10 cellular contexts compared by ENCODE assay signal in the genomic region with DNA sequence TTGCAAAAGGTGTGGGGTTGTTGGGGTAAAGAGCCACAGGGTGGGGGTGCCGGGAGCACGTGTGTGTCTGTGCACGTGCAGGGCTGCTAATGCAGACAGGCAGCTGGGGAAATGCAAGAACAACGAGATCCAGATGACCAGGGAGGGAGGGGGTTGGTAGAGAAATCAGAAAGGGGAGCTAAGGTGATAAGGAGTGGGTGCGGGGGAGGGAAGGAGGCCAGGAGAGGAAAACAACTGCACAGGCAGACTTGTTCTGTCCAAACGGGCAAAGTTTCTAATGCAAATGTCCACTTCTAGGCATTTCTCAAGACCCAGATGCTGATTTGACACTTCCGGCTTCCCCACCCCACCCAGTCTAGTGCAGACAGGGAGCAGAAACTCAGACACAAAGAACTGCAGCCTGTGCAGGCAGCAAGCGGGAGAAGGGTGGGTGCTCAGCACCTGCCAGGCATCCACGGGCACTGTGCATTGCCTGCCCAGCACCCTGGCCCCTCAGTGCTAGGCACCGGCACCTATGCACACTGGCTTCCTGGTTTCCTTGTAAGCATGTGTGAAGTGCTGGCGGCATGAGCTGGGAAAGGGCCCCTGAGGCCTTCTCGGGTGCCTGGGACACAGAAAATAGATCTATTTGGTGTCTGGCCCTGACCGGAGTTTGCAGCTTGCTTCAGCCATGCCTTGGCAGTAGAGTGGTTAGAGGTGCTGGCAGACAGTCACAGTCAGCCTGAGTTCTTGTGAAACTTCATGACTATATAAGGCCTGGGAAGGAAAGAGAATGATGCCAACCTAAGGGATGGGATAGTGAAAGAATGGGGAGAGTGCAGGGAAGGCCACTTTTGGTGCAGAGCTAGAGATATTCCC.
A peak's percentile ranks its signal among the peaks of the same experiment; 100 is the strongest.
DNase-seq lines count a peak whose midpoint lies in the region; ATAC-seq and TF ChIP-seq lines count a peak whose summit lies in the region.
"Had no signal": no experiment of that assay in that cellular context is flagged by ENCODE, and none has a peak within 500 bp of the region (broad histone marks: within the 10 kb centered on the region; RNA-seq: fewer than 3 reads in every experiment).

No MANE protein-coding gene starts in this region.

- H2AFZ ChIP-seq in KMS-11 (ENCODE audit: low read depth), result peak overlapping the region; percentile 17; the same call in 1 of the 2 replicates
- H2AFZ ChIP-seq in hepatocyte, result no peak overlapping the region

- H3K4me2 ChIP-seq in KMS-11, result peak overlapping the region; percentile 95
- peak overlapping the region; percentile 46 for H3K4me2 ChIP-seq in hepatocyte

- H3K27me3 ChIP-seq in KMS-11 (ENCODE audit: insufficient read depth, low read depth) (no peaks in the 10 kb centered on the region), dorsolateral prefrontal cortex (no peaks in the 10 kb centered on the region), hepatocyte (no peaks in the 10 kb centered on the region), stomach (peaks cover 0 to 3% (median 0%) of the 10 kb centered on the region in 3 donors)

- H3K79me2 ChIP-seq in KMS-11 (ENCODE audit: insufficient read depth, low read depth) (no peaks in the 10 kb centered on the region), hepatocyte (no peaks in the 10 kb centered on the region)

- H3K36me3 ChIP-seq in KMS-11 (ENCODE audit: insufficient read depth), result no peaks in the 10 kb centered on the region
- H3K36me3 ChIP-seq in hepatocyte (replicated peaks; ENCODE audit: insufficient read depth, low read depth), result no peaks in the 10 kb centered on the region
- no peaks in the 10 kb centered on the region for H3K36me3 ChIP-seq in stomach

- no peak overlapping the region for H3K9ac ChIP-seq in KMS-11

- no peaks in the 10 kb centered on the region for H3K9me2 ChIP-seq in hepatocyte (replicated peaks; ENCODE audit: insufficient read depth)

- H3K4me3 ChIP-seq in KMS-11 (IDR thresholded peaks at IDR 0.05; ENCODE audit: insufficient read depth, low read depth, low read length), result no peak overlapping the region
- no peak overlapping the region for H3K4me3 ChIP-seq in dorsolateral prefrontal cortex
- no peak overlapping the region for H3K4me3 ChIP-seq in hepatocyte
- no peak overlapping the region for H3K4me3 ChIP-seq in stomach

- peak overlapping the region; percentile 87 for H3K27ac ChIP-seq in KMS-11
- peak overlapping the region in 52 of 59 donors; percentile 3 to 95 (median 84) for H3K27ac ChIP-seq in dorsolateral prefrontal cortex
- H3K27ac ChIP-seq in hepatocyte, result peak overlapping the region; percentile 68
- peak overlapping the region in 3 of 5 donors; percentile 17 to 70 (median 62) for H3K27ac ChIP-seq in stomach

- intact Hi-C loops in dorsolateral prefrontal cortex (cut with DNase I), result no loop called here
- intact Hi-C loops in stomach (cut with DNase I; ENCODE audit: low total_unique reads), result no loop called here

- TF ChIP-seq EP300 in stomach (IDR thresholded peaks at IDR 0.05), result no peak

- DNase-seq in dorsolateral prefrontal cortex, result no peak
- peak; percentile 6 for DNase-seq in hepatocyte (ENCODE audit: low spot score)
- no peak for DNase-seq in stomach
- no peak for DNase-seq in NCI-H1694 treated with DMSO at 0.1 percent for 48 hours (lab: John Stamatoyannopoulos, UW)
- DNase-seq in activated CD4-positive, alpha-beta T cell treated with anti-CD3 and anti-CD28 coated beads, Interleukin-2, amount 50 U/mL, for 48 hours, result no peak
- DNase-seq in DMS53 treated with DMSO at 0.1 percent for 48 hours (lab: John Stamatoyannopoulos, UW; ENCODE audit: unreplicated experiment), result no peak
- DNase-seq: activated naive CD4-positive, alpha-beta T cell treated with anti-CD3 and anti-CD28 coated beads for 36 hours; NCI-H2029 treated with DMSO at 0.1 percent for 48 hours had no signal

- no peak for ATAC-seq in GM18505 (IDR thresholded peaks at IDR 0.05; ENCODE audit: unreplicated experiment)

- WGBS in hepatocyte (ENCODE audit: low lambda C conversion rate, missing lambda C conversion rate), result 54% methylated on average over 13 of the region's 13 CpGs
- WGBS in stomach, 5 donors, result 40 to 56% (median 48%) methylated on average over 11 to 13 of the region's 13 CpGs

- TF ChIP-seq CTCF in KMS-11 (conservative IDR thresholded peaks at IDR 0.05; ENCODE audit: low read depth, low read length), result no peak
- no peak for TF ChIP-seq CTCF in dorsolateral prefrontal cortex (IDR thresholded peaks at IDR 0.05 in 54 of 56, conservative IDR thresholded peaks at IDR 0.05 in 2 of 56; ENCODE audit: low read depth in 1 of 56, partially characterized antibody in 56 of 56)
- TF ChIP-seq CTCF in hepatocyte (IDR thresholded peaks at IDR 0.05; ENCODE audit: poor library complexity), result no peak
- TF ChIP-seq CTCF in stomach (IDR thresholded peaks at IDR 0.05), result no peak

- H3K4me1 ChIP-seq in KMS-11 (ENCODE audit: low read depth, poor library complexity, severe bottlenecking) (peaks cover 48% of the 10 kb centered on the region), hepatocyte (ENCODE audit: insufficient read depth) (peaks cover 38% of the 10 kb centered on the region), stomach (peaks cover 0 to 24% (median 13%) of the 10 kb centered on the region in 4 donors)

- H4K20me1 ChIP-seq in KMS-11 (ENCODE audit: insufficient read depth), result no peaks in the 10 kb centered on the region
- no peaks in the 10 kb centered on the region for H4K20me1 ChIP-seq in hepatocyte (ENCODE audit: insufficient read depth, poor library complexity, severe bottlenecking)

- H3K9me3 ChIP-seq in hepatocyte (ENCODE audit: low read depth), result no peaks in the 10 kb centered on the region
- no peaks in the 10 kb centered on the region for H3K9me3 ChIP-seq in stomach

- TF ChIP-seq POLR2A in stomach (IDR thresholded peaks at IDR 0.05) (no peak), GM18505 (IDR thresholded peaks at IDR 0.05; ENCODE audit: borderline replicate concordance, extremely low read depth, insufficient read depth, insufficient read length) (no peak)
